In genomic region chr22:31752096-31752847, GRCh38 we compare ENCODE assay signal across 9 cellular contexts. TPM values are rescaled to one million over a fixed set of nuclear protein-coding genes. Genes with fewer than 3 reads are reported as not detected.
DNase-seq lines count a peak whose midpoint lies in the region; ATAC-seq, FAIRE-seq and TF ChIP-seq lines count a peak whose summit lies in the region.
"Had no signal": no experiment of that assay in that cellular context is flagged by ENCODE, and none has a peak within 500 bp of the region (broad histone marks: within the 10 kb centered on the region; RNA-seq: fewer than 3 reads in every experiment).

No MANE protein-coding gene starts in this region.

- no peak for FAIRE-seq in endothelial cell of umbilical vein (lab: Jason Lieb, UNC)

- no TSS peak for BruUV-seq in Caco-2 (replicated peaks; lab: Mats Ljungman, UMichigan)
- no TSS peak for BruUV-seq in Panc1 (replicated peaks; lab: Mats Ljungman, UMichigan)
- BruUV-seq in endothelial cell of umbilical vein (replicated peaks; lab: Mats Ljungman, UMichigan): no TSS peak

- POLR2A ChIA-PET in Caco-2 (lab: Charles Lee): interaction anchor here (1.4 to 2.8 kb wide), 2 partner anchors 84 to 91 kb away, joined by 5 to 31 read pairs; partner anchors contain the start of gene PISD
- POLR2A ChIA-PET in Panc1 (lab: Charles Lee): no interaction called here
- POLR2A ChIA-PET in endothelial cell of umbilical vein (lab: Charles Lee): no interaction called here

- CTCF ChIA-PET in Caco-2 (lab: Charles Lee) (interaction anchor here (0.5 to 2.2 kb wide), 3 partner anchors 90 to 301 kb away, joined by 3 to 9 read pairs (median 6); partner anchors contain the start of gene PISD), Panc1 (lab: Charles Lee) (no interaction called here), endothelial cell of umbilical vein (lab: Charles Lee) (no interaction called here)

- peak overlapping the region; percentile 98 for H3K27ac Mint-ChIP-seq in Caco-2 (ENCODE audit: unreplicated experiment)

- H3K4me3 Mint-ChIP-seq in Caco-2 (ENCODE audit: unreplicated experiment): peak overlapping the region; percentile 94

- H3K9me3 Mint-ChIP-seq in Caco-2 (ENCODE audit: unreplicated experiment): no peaks in the 10 kb centered on the region

- intact Hi-C loops in Caco-2 (cut with micrococcal nuclease; ENCODE audit: unreplicated experiment): loop anchor here (2.0 kb wide), 2 partner anchors 75 to 87 kb away; no protein-coding TSS in a partner anchor
- intact Hi-C loops in Panc1 (cut with micrococcal nuclease; ENCODE audit: unreplicated experiment): no loop called here
- intact Hi-C loops in endothelial cell of umbilical vein (cut with micrococcal nuclease): loop anchor here (2.0 to 5.0 kb wide), 3 partner anchors 75 to 255 kb away; partner anchors contain the start of gene SFI1

- H4K20me1 ChIP-seq in endothelial cell of umbilical vein (replicated peaks; ENCODE audit: control insufficient read depth, extremely low read depth, insufficient read depth, low read length) (no peaks in the 10 kb centered on the region), osteoblast (ENCODE audit: insufficient read depth, low read length) (no peaks in the 10 kb centered on the region)

- peaks cover 20% of the 10 kb centered on the region for H3K36me3 Mint-ChIP-seq in Caco-2 (ENCODE audit: insufficient read depth, unreplicated experiment)

- peak overlapping the region; percentile 59 for H3K4me2 ChIP-seq in endothelial cell of umbilical vein (ENCODE audit: insufficient read depth, low read length)
- H3K4me2 ChIP-seq in osteoblast (ENCODE audit: insufficient read depth, low read length): peak overlapping the region; percentile 95

- no peaks in the 10 kb centered on the region for H3K27me3 ChIP-seq in Caco-2 (replicated peaks; ENCODE audit: control insufficient read depth, insufficient read depth, low read length)
- no peaks in the 10 kb centered on the region for H3K27me3 ChIP-seq in Panc1 (ENCODE audit: control insufficient read depth, insufficient read depth, low read length)
- no peaks in the 10 kb centered on the region for H3K27me3 ChIP-seq in endothelial cell of umbilical vein (ENCODE audit: control insufficient read depth in 2 of 2, insufficient read depth in 2 of 2, low read length in 2 of 2)
- H3K27me3 ChIP-seq in osteoblast (ENCODE audit: insufficient read depth, low read length): no peaks in the 10 kb centered on the region

- H3K9me3 ChIP-seq in Caco-2 (no peaks in the 10 kb centered on the region), Panc1 (ENCODE audit: control insufficient read depth, insufficient read depth, low read depth, low read length) (no peaks in the 10 kb centered on the region), endothelial cell of umbilical vein (replicated peaks; ENCODE audit: control insufficient read depth, insufficient read depth, low read length) (no peaks in the 10 kb centered on the region), osteoblast (ENCODE audit: low read depth, low read length) (no peaks in the 10 kb centered on the region)

- DNase-seq in Caco-2 (no peak), Panc1 (ENCODE audit: low read depth, low spot score) (no peak), endothelial cell of umbilical vein (ENCODE audit: low read depth, low spot score) (no peak), osteoblast (ENCODE audit: insufficient read length, low spot score, missing footprints) (no peak)
- DNase-seq in effector CD4-positive, alpha-beta T cell: no peak
- DNase-seq: NCI-H2081 had no signal

- H3K4me1 Mint-ChIP-seq in Caco-2 (ENCODE audit: low read depth, unreplicated experiment): peaks cover 22% of the 10 kb centered on the region

- H3K79me2 ChIP-seq in endothelial cell of umbilical vein (ENCODE audit: control insufficient read depth, insufficient read depth, low read length) (peaks cover 35% of the 10 kb centered on the region), osteoblast (ENCODE audit: insufficient read depth, low read length) (peaks cover 36% of the 10 kb centered on the region)

- H3K9ac ChIP-seq in endothelial cell of umbilical vein (replicated peaks; ENCODE audit: extremely low read depth, insufficient read depth, low read length): peak overlapping the region; percentile 91

- TF ChIP-seq CTCF in Caco-2 (IDR thresholded peaks at IDR 0.05; ENCODE audit: insufficient read depth in 1 of 2, low read depth in 1 of 2, low read length in 1 of 2, severe bottlenecking in 1 of 2, unreplicated experiment in 1 of 2) (no peak), Panc1 (IDR thresholded peaks at IDR 0.05) (no peak), endothelial cell of umbilical vein (IDR thresholded peaks at IDR 0.05; ENCODE audit: extremely low read depth in 1 of 2, insufficient read depth in 1 of 2, low read depth in 1 of 2, low read length in 2 of 2) (no peak), osteoblast (IDR thresholded peaks at IDR 0.05; ENCODE audit: extremely low read depth, low read depth, low read length) (no peak)

- H3K27ac ChIP-seq in Panc1 (ENCODE audit: low read length): peak overlapping the region; percentile 97
- H3K27ac ChIP-seq in endothelial cell of umbilical vein (ENCODE audit: insufficient read depth, low read depth, low read length): peak overlapping the region; percentile 87
- peak overlapping the region; percentile 91 for H3K27ac ChIP-seq in osteoblast (ENCODE audit: low read depth, low read length)

- no peaks in the 10 kb centered on the region for H3K36me3 ChIP-seq in Caco-2 (ENCODE audit: control insufficient read depth, insufficient read depth, low read length)
- peaks cover 12% of the 10 kb centered on the region; the same call in 1 of the 2 replicates for H3K36me3 ChIP-seq in Panc1 (ENCODE audit: control insufficient read depth, insufficient read depth, low read length)
- no peaks in the 10 kb centered on the region for H3K36me3 ChIP-seq in endothelial cell of umbilical vein (ENCODE audit: control insufficient read depth in 2 of 2, extremely low read depth in 1 of 2, insufficient read depth in 2 of 2, low read length in 2 of 2)
- no peaks in the 10 kb centered on the region for H3K36me3 ChIP-seq in osteoblast (ENCODE audit: insufficient read depth, low read length)

- peak overlapping the region; percentile 40 for H2AFZ ChIP-seq in endothelial cell of umbilical vein (ENCODE audit: low read depth, low read length)
- H2AFZ ChIP-seq in osteoblast (ENCODE audit: low read length): peak overlapping the region; percentile 95

- no peak for TF ChIP-seq POLR2A in endothelial cell of umbilical vein (IDR thresholded peaks at IDR 0.05; ENCODE audit: low read depth, low read length)

- dilution Hi-C loops in endothelial cell of umbilical vein (cut with MboI; ENCODE audit: extremely low pct_ligation_motif_present, low sequenced_read_pairs): loop anchor here (10.0 kb wide), 1 partner anchor 203 kb away; no protein-coding TSS in a partner anchor

- H3K4me3 ChIP-seq in Caco-2 (ENCODE audit: low read depth, low read length): peak overlapping the region; percentile 56; the same call in 1 of the 2 replicates
- peak overlapping the region in 1 of 2 experiments; percentile 58; a peak in 2 of 4 replicates for H3K4me3 ChIP-seq in Panc1 (ENCODE audit: low read depth in 2 of 2, low read length in 2 of 2)
- H3K4me3 ChIP-seq in endothelial cell of umbilical vein (replicated peaks in 1 of 3; ENCODE audit: insufficient read depth in 1 of 3, low read depth in 1 of 3, low read length in 3 of 3): no peak overlapping the region
- no peak overlapping the region for H3K4me3 ChIP-seq in osteoblast (ENCODE audit: insufficient read depth, low read length)

- H3K4me1 ChIP-seq in Caco-2 (peaks cover 32% of the 10 kb centered on the region), Panc1 (ENCODE audit: control insufficient read depth, insufficient read depth, low read length) (peaks cover 31% of the 10 kb centered on the region), endothelial cell of umbilical vein (ENCODE audit: control insufficient read depth, extremely low read depth, insufficient read depth, low read length) (peaks cover 39% of the 10 kb centered on the region), osteoblast (ENCODE audit: insufficient read depth, low read length) (peaks cover 43% of the 10 kb centered on the region)

- no peaks in the 10 kb centered on the region for H3K9me1 ChIP-seq in endothelial cell of umbilical vein (replicated peaks; ENCODE audit: control insufficient read depth, extremely low read depth, insufficient read depth, low read length)

- no peak for ATAC-seq in Panc1
- ATAC-seq in HG03159 (IDR thresholded peaks at IDR 0.05; ENCODE audit: unreplicated experiment): no peak
- no peak for ATAC-seq in GM21367 (IDR thresholded peaks at IDR 0.05; ENCODE audit: unreplicated experiment)
- no peak for ATAC-seq in HG03108 (IDR thresholded peaks at IDR 0.05; ENCODE audit: unreplicated experiment)

- in situ Hi-C loops in Panc1 (cut with HindIII; ENCODE audit: low pct_unique_long_range_greater_than_20kb, low sequenced_read_pairs): no loop called here

- no peaks in the 10 kb centered on the region for H3K27me3 Mint-ChIP-seq in Caco-2 (ENCODE audit: insufficient read depth, unreplicated experiment)

TF ChIP-seq in endothelial cell of umbilical vein, 7 proteins besides CTCF, POLR2A, EP300 and RAD21 (continues in another document):
- no peak for TF ChIP-seq MYC (IDR thresholded peaks at IDR 0.05; ENCODE audit: low read depth, low read length)

RNA-seq across cellular contexts. Expression of gene DEPDC5, which starts 1.5 kb away (rescaled TPM):
- 19.4 and 29.8 TPM in 2 replicates for total RNA-seq in Caco-2 (2022)
- 20.2 TPM for total RNA-seq in Panc1 (2021; ENCODE audit: unreplicated experiment)
- 8.0 TPM for polyA plus RNA-seq in Panc1 (2012; ENCODE audit: insufficient read length)
- 28.6 and 36.6 TPM in 2 replicates for total RNA-seq in endothelial cell of umbilical vein
- 12.0 and 13.1 TPM in 2 replicates for polyA plus RNA-seq in endothelial cell of umbilical vein
- polyA plus RNA-seq in endothelial cell of umbilical vein (2011; cell fraction: cytosol; rRNA removed): 8.7 and 9.3 TPM in 2 replicates
- 45.5 and 52.4 TPM in 2 replicates for polyA plus RNA-seq in endothelial cell of umbilical vein (2011; cell fraction: nucleus; rRNA removed)
- 9.4 and 11.5 TPM in 2 replicates for polyA plus RNA-seq in endothelial cell of umbilical vein (2012)
- 47.0 and 52.1 TPM in 2 replicates for polyA minus RNA-seq in endothelial cell of umbilical vein
- 7.1 TPM for polyA minus RNA-seq in endothelial cell of umbilical vein (2011; cell fraction: cytosol; rRNA and poly(A)+ RNA removed)
- 70.0 and 86.5 TPM in 2 replicates for polyA minus RNA-seq in endothelial cell of umbilical vein (2011; cell fraction: nucleus; rRNA and poly(A)+ RNA removed)
- 15.2 and 18.0 TPM in 2 replicates for total RNA-seq in osteoblast

RNA-seq across cellular contexts. Expression of gene PRR14L, which starts 2.3 kb away (rescaled TPM):
- total RNA-seq in Caco-2 (2022) (41.6 and 42.5 TPM in 2 replicates), Panc1 (2021; ENCODE audit: unreplicated experiment) (45.7 TPM), endothelial cell of umbilical vein (47.5 and 53.8 TPM in 2 replicates), osteoblast (20.3 and 22.1 TPM in 2 replicates)
- polyA plus RNA-seq in Panc1 (2012; ENCODE audit: insufficient read length): 7.5 TPM
- polyA plus RNA-seq in endothelial cell of umbilical vein: 10.9 and 13.1 TPM in 2 replicates
- polyA plus RNA-seq in endothelial cell of umbilical vein (2011; cell fraction: cytosol; rRNA removed): 9.1 and 9.7 TPM in 2 replicates
- polyA plus RNA-seq in endothelial cell of umbilical vein (2011; cell fraction: nucleus; rRNA removed): 18.1 and 18.7 TPM in 2 replicates
- 13.0 and 17.0 TPM in 2 replicates for polyA plus RNA-seq in endothelial cell of umbilical vein (2012)
- polyA minus RNA-seq in endothelial cell of umbilical vein: 85.0 and 90.6 TPM in 2 replicates
- polyA minus RNA-seq in endothelial cell of umbilical vein (2011; cell fraction: cytosol; rRNA and poly(A)+ RNA removed): 20.3 TPM
- polyA minus RNA-seq in endothelial cell of umbilical vein (2011; cell fraction: nucleus; rRNA and poly(A)+ RNA removed): 41.2 and 52.7 TPM in 2 replicates
